ENCODE assay signal across 31 cellular contexts in the genomic region with DNA sequence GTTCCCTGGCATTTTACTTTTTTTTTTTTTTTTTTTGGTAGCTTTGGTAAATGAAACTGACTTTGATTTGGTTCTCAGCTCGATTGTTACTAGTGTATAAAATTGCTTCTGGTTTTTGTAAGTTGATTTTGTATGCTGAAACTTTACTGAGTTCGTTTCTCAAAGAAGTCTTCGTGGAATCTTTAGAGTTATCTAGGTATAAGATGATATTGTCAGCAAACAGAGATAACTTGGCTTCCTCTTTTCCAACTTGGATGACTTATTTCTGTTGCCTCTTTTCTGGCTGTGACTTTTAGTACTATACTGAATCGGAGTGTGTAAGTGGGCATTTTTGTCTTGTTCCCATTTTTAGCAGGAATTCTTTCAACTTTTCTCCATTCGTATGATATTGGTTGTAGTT. TPM values are rescaled to one million over a fixed set of nuclear protein-coding genes. Genes with fewer than 3 reads are reported as not detected.
A peak's percentile ranks its signal among the peaks of the same experiment; 100 is the strongest.
DNase-seq lines count a peak whose midpoint lies in the region; ATAC-seq, FAIRE-seq and TF ChIP-seq lines count a peak whose summit lies in the region.
"Had no signal": no experiment of that assay in that cellular context is flagged by ENCODE, and none has a peak within 500 bp of the region (broad histone marks: within the 10 kb centered on the region; RNA-seq: fewer than 3 reads in every experiment).

No MANE protein-coding gene starts in this region.

- FAIRE-seq in K562 (lab: Jason Lieb, UNC) = peak; percentile 61
- FAIRE-seq in small intestine (lab: Jason Lieb, UNC) = no peak
- FAIRE-seq: astrocyte had no signal

- H3K9me3 Mint-ChIP-seq in activated naive CD4-positive, alpha-beta T cell treated with anti-CD3 and anti-CD28 coated beads, Interleukin-2, amount 50 U/mL, for 24 hours = peaks cover 7% of the 10 kb centered on the region
- H3K9me3 Mint-ChIP-seq in T-cell = peaks cover 13 to 40% (median 15%) of the 10 kb centered on the region in 3 donors

- H3K79me2 ChIP-seq in K562 (ENCODE audit: control insufficient read depth, insufficient read depth, low read length) = peaks cover 100% of the 10 kb centered on the region

- H3K4me1 ChIP-seq in K562 (replicated peaks in 1 of 2; ENCODE audit: control insufficient read depth in 2 of 2, insufficient read depth in 2 of 2, low read length in 2 of 2) (peaks cover 16 to 33% of the 10 kb centered on the region in 2 experiments), small intestine (ENCODE audit: control insufficient read depth in 2 of 2, insufficient read depth in 1 of 2, low read depth in 1 of 2, low read length in 1 of 2) (peaks cover 0 to 2% of the 10 kb centered on the region in 2 donors)
- H3K4me1 ChIP-seq: colonic mucosa had no signal

- H3K9me3 ChIP-seq in K562 (replicated peaks; ENCODE audit: control insufficient read depth, insufficient read depth, low read depth, low read length) (no peaks in the 10 kb centered on the region), small intestine (ENCODE audit: control insufficient read depth, low read depth) (no peaks in the 10 kb centered on the region)
- H3K9me3 ChIP-seq: BE2C, colonic mucosa had no signal

- no TSS peak for BruUV-seq in K562 (replicated peaks; lab: Mats Ljungman, UMichigan)

- peaks cover 89% of the 10 kb centered on the region for H3K4me1 Mint-ChIP-seq in activated naive CD4-positive, alpha-beta T cell treated with anti-CD3 and anti-CD28 coated beads, Interleukin-2, amount 50 U/mL, for 24 hours
- H3K4me1 Mint-ChIP-seq in T-cell = peaks cover 86 to 88% (median 88%) of the 10 kb centered on the region in 3 donors
- H3K4me1 Mint-ChIP-seq: neural crest cell had no signal

- H3K27me3 ChIP-seq in K562 (ENCODE audit: control insufficient read depth in 2 of 2, insufficient read depth in 2 of 2, low read length in 2 of 2) (no peaks in the 10 kb centered on the region), small intestine (ENCODE audit: control insufficient read depth in 2 of 2, insufficient read depth in 2 of 2, low read length in 2 of 2) (no peaks in the 10 kb centered on the region)
- H3K27me3 ChIP-seq: BE2C, cardiac muscle cell, colonic mucosa, vagina had no signal

- 12% methylated on average over 5 of the region's 5 CpGs for WGBS in K562 (ENCODE audit: insufficient coverage, low coverage, missing lambda C conversion rate)
- WGBS in small intestine, 3 donors = 86 to 90% (median 88%) methylated on average over 5 of the region's 5 CpGs

- H3K27ac ChIP-seq in K562 (ENCODE audit: extremely low read depth, low read depth, low read length) = peak overlapping the region; percentile 0; the same call in 1 of the 3 replicates
- H3K27ac ChIP-seq in small intestine (ENCODE audit: low read depth in 1 of 2, low read length in 1 of 2) = no peak overlapping the region
- H3K27ac ChIP-seq: cardiac muscle cell, colonic mucosa, parathyroid adenoma, SK-N-MC, skin epidermis, vagina had no signal

- no peak overlapping the region for H3K9ac ChIP-seq in K562 (ENCODE audit: insufficient read depth in 1 of 2, low read depth in 2 of 2, low read length in 2 of 2)
- H3K9ac ChIP-seq: parathyroid adenoma had no signal

- intact Hi-C loops in K562 (cut with micrococcal nuclease) = no loop called here

- no peak overlapping the region; the same call in 1 of the 2 replicates for H3K4me2 ChIP-seq in K562 (ENCODE audit: insufficient read depth, low read length)

- CTCF ChIA-PET in T-cell (lab: Charles Lee) (interaction anchor here (0.6 to 1.0 kb wide), 4 partner anchors 23 to 327 kb away, joined by 3 to 4 read pairs (median 4); no protein-coding TSS in a partner anchor), K562 (lab: Yijun Ruan, JAX; ENCODE audit: low intra/inter-chr PET ratio) (no interaction called here)

- POLR2A ChIA-PET in T-cell (lab: Charles Lee) = interaction anchor here (0.6 to 0.7 kb wide), 4 partner anchors 9 to 67 kb away, joined by 3 to 5 read pairs (median 4); no protein-coding TSS in a partner anchor
- POLR2A ChIA-PET in K562 (lab: Yijun Ruan, JAX) = interaction anchor here (1.2 kb wide), 1 partner anchor 15 kb away, joined by 3 read pairs; no protein-coding TSS in a partner anchor

- peaks cover 53% of the 10 kb centered on the region for H3K36me3 Mint-ChIP-seq in activated naive CD4-positive, alpha-beta T cell treated with anti-CD3 and anti-CD28 coated beads, Interleukin-2, amount 50 U/mL, for 24 hours
- H3K36me3 Mint-ChIP-seq in T-cell = peaks cover 70% of the 10 kb centered on the region

- peaks cover 48% of the 10 kb centered on the region for H4K20me1 ChIP-seq in K562 (replicated peaks; ENCODE audit: control insufficient read depth, insufficient read depth, low read length)

- ATAC-seq in T-cell (replicated peaks in 1 of 4) = no peak
- peak; percentile 19; the same call in 2 of the 3 replicates for ATAC-seq in K562
- ATAC-seq in HG03139 (IDR thresholded peaks at IDR 0.05; ENCODE audit: unreplicated experiment) = no peak
- no peak for ATAC-seq in GM18498 (IDR thresholded peaks at IDR 0.05; ENCODE audit: unreplicated experiment)
- ATAC-seq: activated CD8-positive, alpha-beta memory T cell treated with anti-CD3 and anti-CD28 coated beads, Interleukin-2, amount 10 ng/mL, durations not matched to agents 7 days and 5 days; left colon; mucosa of descending colon; PC-3 had no signal

- H3K9me1 ChIP-seq in K562 (ENCODE audit: control insufficient read depth, insufficient read depth, low read length) = peaks cover 11% of the 10 kb centered on the region

- TF ChIP-seq POLR2A in K562 (conservative IDR thresholded peaks at IDR 0.05) = no peak

- in situ Hi-C loops in K562 (cut with MboI) = no loop called here

- H3K27ac Mint-ChIP-seq in activated naive CD4-positive, alpha-beta T cell treated with anti-CD3 and anti-CD28 coated beads, Interleukin-2, amount 50 U/mL, for 24 hours = peak overlapping the region; percentile 11
- H3K27ac Mint-ChIP-seq in T-cell = peak overlapping the region in 1 of 2 donors; percentile 58

- TF ChIP-seq EP300 in K562 (IDR thresholded peaks at IDR 0.05; ENCODE audit: low read length) = no peak

- no peak for DNase-seq in activated naive CD4-positive, alpha-beta T cell treated with anti-CD3 and anti-CD28 coated beads, Interleukin-2, amount 50 U/mL, for 16 hours
- no peak for DNase-seq in T-cell
- no peak for DNase-seq in K562 (ENCODE audit: extremely low read depth in 1 of 4, low spot score in 3 of 4)
- no peak for DNase-seq in small intestine
- DNase-seq: activated CD8-positive, alpha-beta memory T cell treated with anti-CD3 and anti-CD28 coated beads, Interleukin-2, amount 10 ng/mL, durations not matched to agents 7 days and 5 days; BE2C; colonic mucosa; effector CD8-positive, alpha-beta T cell; H7; hypothalamus; left colon; MM.1S; mucosa of descending colon; NCI-H1436 treated with DMSO at 0.1 percent for 48 hours; NCI-H2081 treated with DMSO at 0.1 percent for 48 hours; NCI-H226; NCI-H526 treated with DMSO at 0.1 percent for 48 hours; NK-92 treated with Interleukin-12 subunit alpha and Interleukin-12 subunit beta, amount 100 ng/mL, for 24 hours; PC-3; retina; stimulated activated naive CD4-positive, alpha-beta T cell had no signal

- H3K36me3 ChIP-seq in K562 (ENCODE audit: control insufficient read depth, insufficient read depth, low read length) (peaks cover 35% of the 10 kb centered on the region), small intestine (ENCODE audit: control insufficient read depth in 2 of 2, insufficient read depth in 2 of 2, low read length in 2 of 2) (no peaks in the 10 kb centered on the region)
- H3K36me3 ChIP-seq: BE2C, cardiac muscle cell, colonic mucosa, vagina had no signal

- no peak overlapping the region for H2AFZ ChIP-seq in K562 (ENCODE audit: low read depth, low read length)
- H2AFZ ChIP-seq: parathyroid adenoma had no signal

- H3K27me3 Mint-ChIP-seq in activated naive CD4-positive, alpha-beta T cell treated with anti-CD3 and anti-CD28 coated beads, Interleukin-2, amount 50 U/mL, for 24 hours = no peaks in the 10 kb centered on the region
- H3K27me3 Mint-ChIP-seq in T-cell = no peaks in the 10 kb centered on the region
- H3K27me3 Mint-ChIP-seq: activated CD8-positive, alpha-beta memory T cell treated with anti-CD3 and anti-CD28 coated beads, Interleukin-2, amount 10 ng/mL, durations not matched to agents 7 days and 5 days had no signal

- H3K4me3 Mint-ChIP-seq in activated naive CD4-positive, alpha-beta T cell treated with anti-CD3 and anti-CD28 coated beads, Interleukin-2, amount 50 U/mL, for 24 hours = peak overlapping the region; percentile 53
- H3K4me3 Mint-ChIP-seq in T-cell = peak overlapping the region; percentile 1 to 34 (median 1)
- H3K4me3 Mint-ChIP-seq: activated CD8-positive, alpha-beta memory T cell treated with anti-CD3 and anti-CD28 coated beads, Interleukin-2, amount 10 ng/mL, durations not matched to agents 7 days and 5 days; neural crest cell had no signal

- TF ChIP-seq CTCF in K562 (IDR thresholded peaks at IDR 0.05 in 2 of 3, conservative IDR thresholded peaks at IDR 0.05 in 1 of 3; ENCODE audit: insufficient read depth in 2 of 3, low read depth in 1 of 3, low read length in 3 of 3) = no peak

- TF ChIP-seq RAD21 in K562 (CRISPR knock-in tag; conservative IDR thresholded peaks at IDR 0.05 in 1 of 2, IDR thresholded peaks at IDR 0.05 in 1 of 2) = no peak

- H3K4me3 ChIP-seq in K562 (no peak overlapping the region), small intestine (ENCODE audit: low read depth in 1 of 2, low read length in 2 of 2) (no peak overlapping the region)
- H3K4me3 ChIP-seq: cardiac muscle cell, colonic mucosa, mucosa of descending colon, SK-N-MC, skin epidermis, vagina had no signal

RNA-seq across cellular contexts. Expression of gene USP15, which starts 28.1 kb away (rescaled TPM):
- total RNA-seq in T-cell (100 to 1,000 TPM; 137 to 256 (median 138) TPM), K562 (2014; rRNA removed) (131 and 140 TPM in 2 replicates), K562 (2014; rRNA removed; fragmentation: Illumina TruSeq; extraction: Trizol) (272 and 284 TPM in 2 replicates), K562 (2015; rRNA removed; fragmentation: Illumina TruSeq; extraction: Trizol) (155 and 174 TPM in 2 replicates), K562 (2021) (184 and 189 TPM in 2 replicates)
- 187 and 674 TPM in 2 replicates for total RNA-seq in K562 (2011; cell fraction: chromatin; rRNA removed; ENCODE audit: low replicate concordance)
- 113 and 135 TPM in 2 replicates for total RNA-seq in K562 (2011; cell fraction: nucleolus; rRNA removed)
- 225 and 292 TPM in 2 replicates for total RNA-seq in K562 (2011; cell fraction: nucleoplasm; rRNA removed)
- polyA plus RNA-seq in K562 (2011; rRNA removed) (175 and 204 TPM in 2 replicates), K562 (2014; fragmentation: Illumina TruSeq; extraction: Trizol) (152 and 177 TPM in 2 replicates), K562 (2014; fragmentation: Nextera tagmentation; extraction: Ambion mirVana) (100 to 1,000 TPM; 182 to 253 TPM), K562 (2014; rRNA removed) (123 and 140 TPM in 2 replicates), small intestine (10 to 100 TPM; 33.9 to 60.8 (median 54.6) TPM)
- polyA plus RNA-seq in K562 (2011; cell fraction: cytosol; rRNA removed) = 29.1 and 75.2 TPM in 2 replicates
- polyA plus RNA-seq in K562 (2011; cell fraction: nucleus; rRNA removed) = 218 and 401 TPM in 2 replicates
- polyA plus RNA-seq in K562 (2012) = 92.9 and 182 TPM in 2 replicates
- 720 and 762 TPM in 2 replicates for polyA minus RNA-seq in K562 (2011; rRNA and poly(A)+ RNA removed)
- polyA minus RNA-seq in K562 (2011; cell fraction: cytosol; rRNA and poly(A)+ RNA removed) = 52.1 and 62.0 TPM in 2 replicates
- polyA minus RNA-seq in K562 (2011; cell fraction: nucleus; rRNA and poly(A)+ RNA removed) = 408 and 684 TPM in 2 replicates
